In the genomic region with DNA sequence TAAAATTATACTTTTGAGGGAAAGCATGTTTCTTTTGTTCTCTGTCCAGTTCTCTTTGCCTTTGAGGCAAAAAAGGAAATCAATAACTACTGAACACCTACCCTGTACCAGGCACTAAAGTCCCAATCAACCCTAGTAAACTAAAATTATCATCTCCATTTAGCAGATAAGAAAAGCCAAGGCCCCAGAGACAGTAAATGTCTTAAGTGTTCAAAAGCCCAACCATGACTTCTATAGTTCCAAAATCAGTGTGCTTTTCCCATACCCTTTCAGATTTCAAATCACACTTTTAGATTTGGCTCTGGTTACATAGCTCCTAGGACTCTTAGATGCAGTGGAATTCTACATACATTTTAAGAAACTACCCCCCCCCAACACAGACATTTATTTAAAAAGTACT, we compare ENCODE assay signal across 2 cellular contexts.
TF ChIP-seq lines count a peak whose summit lies in the region.

No MANE protein-coding gene starts in this region.

TF ChIP-seq in SK-N-SH, 30 proteins besides CTCF, POLR2A, EP300 and RAD21 (continued from another document):
- TF ChIP-seq, protein P1, sequence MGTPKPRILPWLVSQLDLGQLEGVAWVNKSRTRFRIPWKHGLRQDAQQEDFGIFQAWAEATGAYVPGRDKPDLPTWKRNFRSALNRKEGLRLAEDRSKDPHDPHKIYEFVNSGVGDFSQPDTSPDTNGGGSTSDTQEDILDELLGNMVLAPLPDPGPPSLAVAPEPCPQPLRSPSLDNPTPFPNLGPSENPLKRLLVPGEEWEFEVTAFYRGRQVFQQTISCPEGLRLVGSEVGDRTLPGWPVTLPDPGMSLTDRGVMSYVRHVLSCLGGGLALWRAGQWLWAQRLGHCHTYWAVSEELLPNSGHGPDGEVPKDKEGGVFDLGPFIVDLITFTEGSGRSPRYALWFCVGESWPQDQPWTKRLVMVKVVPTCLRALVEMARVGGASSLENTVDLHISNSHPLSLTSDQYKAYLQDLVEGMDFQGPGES (IDR thresholded peaks at IDR 0.05; ENCODE audit: low read depth, low read length): no peak

TF ChIP-seq in SK-N-SH treated with all-trans-retinoic acid at 6 μM for 48 hours, 23 proteins besides CTCF, POLR2A, EP300 and RAD21 (continued from another document):
- TF ChIP-seq, protein P2, sequence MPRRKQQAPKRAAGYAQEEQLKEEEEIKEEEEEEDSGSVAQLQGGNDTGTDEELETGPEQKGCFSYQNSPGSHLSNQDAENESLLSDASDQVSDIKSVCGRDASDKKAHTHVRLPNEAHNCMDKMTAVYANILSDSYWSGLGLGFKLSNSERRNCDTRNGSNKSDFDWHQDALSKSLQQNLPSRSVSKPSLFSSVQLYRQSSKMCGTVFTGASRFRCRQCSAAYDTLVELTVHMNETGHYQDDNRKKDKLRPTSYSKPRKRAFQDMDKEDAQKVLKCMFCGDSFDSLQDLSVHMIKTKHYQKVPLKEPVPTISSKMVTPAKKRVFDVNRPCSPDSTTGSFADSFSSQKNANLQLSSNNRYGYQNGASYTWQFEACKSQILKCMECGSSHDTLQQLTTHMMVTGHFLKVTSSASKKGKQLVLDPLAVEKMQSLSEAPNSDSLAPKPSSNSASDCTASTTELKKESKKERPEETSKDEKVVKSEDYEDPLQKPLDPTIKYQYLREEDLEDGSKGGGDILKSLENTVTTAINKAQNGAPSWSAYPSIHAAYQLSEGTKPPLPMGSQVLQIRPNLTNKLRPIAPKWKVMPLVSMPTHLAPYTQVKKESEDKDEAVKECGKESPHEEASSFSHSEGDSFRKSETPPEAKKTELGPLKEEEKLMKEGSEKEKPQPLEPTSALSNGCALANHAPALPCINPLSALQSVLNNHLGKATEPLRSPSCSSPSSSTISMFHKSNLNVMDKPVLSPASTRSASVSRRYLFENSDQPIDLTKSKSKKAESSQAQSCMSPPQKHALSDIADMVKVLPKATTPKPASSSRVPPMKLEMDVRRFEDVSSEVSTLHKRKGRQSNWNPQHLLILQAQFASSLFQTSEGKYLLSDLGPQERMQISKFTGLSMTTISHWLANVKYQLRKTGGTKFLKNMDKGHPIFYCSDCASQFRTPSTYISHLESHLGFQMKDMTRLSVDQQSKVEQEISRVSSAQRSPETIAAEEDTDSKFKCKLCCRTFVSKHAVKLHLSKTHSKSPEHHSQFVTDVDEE (CRISPR knock-in tag; IDR thresholded peaks at IDR 0.05): no peak
- TF ChIP-seq ZC3H10 (CRISPR knock-in tag; IDR thresholded peaks at IDR 0.05) (no peak), BACH2 (CRISPR knock-in tag; IDR thresholded peaks at IDR 0.05; ENCODE audit: borderline replicate concordance) (no peak), ZFP30 (CRISPR knock-in tag; IDR thresholded peaks at IDR 0.05) (no peak), TCF4 (CRISPR knock-in tag; IDR thresholded peaks at IDR 0.05; ENCODE audit: borderline replicate concordance) (no peak), RARB (CRISPR knock-in tag; IDR thresholded peaks at IDR 0.05) (no peak), OSR1 (CRISPR knock-in tag; IDR thresholded peaks at IDR 0.05) (no peak), PATZ1 (CRISPR knock-in tag; IDR thresholded peaks at IDR 0.05; ENCODE audit: borderline replicate concordance) (no peak), ZNF8 (CRISPR knock-in tag; IDR thresholded peaks at IDR 0.05) (no peak), ZNF565 (CRISPR knock-in tag; conservative IDR thresholded peaks at IDR 0.05; ENCODE audit: low read depth) (no peak), CSDC2 (CRISPR knock-in tag; IDR thresholded peaks at IDR 0.05) (no peak), TOX (CRISPR knock-in tag; IDR thresholded peaks at IDR 0.05; ENCODE audit: borderline replicate concordance) (no peak), POU6F1 (CRISPR knock-in tag; IDR thresholded peaks at IDR 0.05; ENCODE audit: borderline replicate concordance, low read depth) (no peak), ARNTL (CRISPR knock-in tag; IDR thresholded peaks at IDR 0.05; ENCODE audit: borderline replicate concordance, low read depth) (no peak)
- TF ChIP-seq, protein P3, sequence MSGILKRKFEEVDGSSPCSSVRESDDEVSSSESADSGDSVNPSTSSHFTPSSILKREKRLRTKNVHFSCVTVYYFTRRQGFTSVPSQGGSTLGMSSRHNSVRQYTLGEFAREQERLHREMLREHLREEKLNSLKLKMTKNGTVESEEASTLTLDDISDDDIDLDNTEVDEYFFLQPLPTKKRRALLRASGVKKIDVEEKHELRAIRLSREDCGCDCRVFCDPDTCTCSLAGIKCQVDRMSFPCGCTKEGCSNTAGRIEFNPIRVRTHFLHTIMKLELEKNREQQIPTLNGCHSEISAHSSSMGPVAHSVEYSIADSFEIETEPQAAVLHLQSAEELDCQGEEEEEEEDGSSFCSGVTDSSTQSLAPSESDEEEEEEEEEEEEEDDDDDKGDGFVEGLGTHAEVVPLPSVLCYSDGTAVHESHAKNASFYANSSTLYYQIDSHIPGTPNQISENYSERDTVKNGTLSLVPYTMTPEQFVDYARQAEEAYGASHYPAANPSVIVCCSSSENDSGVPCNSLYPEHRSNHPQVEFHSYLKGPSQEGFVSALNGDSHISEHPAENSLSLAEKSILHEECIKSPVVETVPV (CRISPR knock-in tag; IDR thresholded peaks at IDR 0.05): no peak
TF ChIP-seq in SK-N-SH treated with all-trans-retinoic acid at 6 μM for 48 hours: peak in this region for 0.
